ENCODE assay signal across 8 cellular contexts in the genomic region with DNA sequence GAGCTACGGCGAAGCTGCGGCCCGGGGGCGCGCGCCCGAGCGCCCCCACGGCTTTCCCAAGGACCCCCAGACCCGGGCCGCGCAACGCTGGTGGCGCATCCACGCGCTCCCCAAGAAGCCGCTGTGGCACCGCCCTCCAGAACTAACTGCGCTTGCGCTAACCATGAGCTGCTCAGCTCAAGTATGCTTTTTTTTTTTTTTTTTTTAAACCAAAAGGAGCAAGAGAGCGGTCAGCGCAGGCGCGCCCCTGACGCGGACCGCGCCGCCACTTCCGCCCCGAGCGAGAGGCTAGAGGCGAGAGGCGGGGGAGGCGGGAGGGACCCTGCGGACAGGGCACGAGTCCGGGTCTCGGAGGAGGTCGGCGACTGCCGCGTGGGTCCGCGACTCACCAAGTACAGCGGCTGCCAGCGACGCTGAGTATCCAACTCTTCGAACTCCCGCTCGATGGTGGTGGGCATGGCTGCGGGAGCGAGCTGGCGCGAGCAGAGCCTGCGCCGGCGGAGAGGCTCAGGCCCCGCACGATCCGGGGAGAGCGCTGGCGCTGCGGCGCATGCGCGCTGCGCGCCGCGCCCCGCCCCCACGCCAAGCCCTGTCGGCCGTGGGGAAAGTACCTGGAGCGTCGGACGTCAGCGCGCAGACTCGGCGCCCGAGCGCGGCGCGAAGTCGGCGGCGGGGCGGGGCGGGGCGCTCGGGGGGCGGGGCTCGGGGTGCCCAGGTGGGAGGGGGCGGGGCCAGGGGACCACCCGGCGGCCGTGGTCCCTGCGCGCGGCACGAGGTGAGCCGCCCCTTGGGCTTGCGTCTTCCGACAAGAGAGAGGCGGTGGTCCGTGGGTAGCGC. TPM values are rescaled to one million over a fixed set of nuclear protein-coding genes. Genes with fewer than 3 reads are reported as not detected.
DNase-seq lines count a peak whose midpoint lies in the region; ATAC-seq and TF ChIP-seq lines count a peak whose summit lies in the region.

Gene PTPN2 (minus strand): TSS at position 554 of the 837 bp plus-strand sequence. CDS start 96 bp downstream, at position 458.

- peaks cover 32% of the 10 kb centered on the region for H3K36me3 Mint-ChIP-seq in activated T-cell treated with anti-CD3 and anti-CD28 coated beads, Interleukin-2, amount 50 U/mL, for 24 hours (ENCODE audit: low read depth)

- H3K4me1 ChIP-seq in muscle layer of colon (ENCODE audit: insufficient read depth, low read length) = peaks cover 16% of the 10 kb centered on the region

- peak; percentile 96 for TF ChIP-seq POLR2A in erythroblast (IDR thresholded peaks at IDR 0.05; ENCODE audit: low read length)

- no peaks in the 10 kb centered on the region for H3K27me3 ChIP-seq in muscle layer of colon (ENCODE audit: control insufficient read depth in 1 of 2, insufficient read depth in 2 of 2, low read length in 2 of 2)

- peak within 1 kb of the TSS; percentile 96 for H3K4me3 Mint-ChIP-seq in activated T-cell treated with anti-CD3 and anti-CD28 coated beads, Interleukin-2, amount 50 U/mL, for 24 hours

- no peaks in the 10 kb centered on the region for H3K27me3 Mint-ChIP-seq in activated T-cell treated with anti-CD3 and anti-CD28 coated beads, Interleukin-2, amount 50 U/mL, for 24 hours

- H3K9ac ChIP-seq in muscle layer of colon (ENCODE audit: low read length) = peak within 1 kb of the TSS; percentile 81

- peak; percentile 70 for ATAC-seq in GM21737 (IDR thresholded peaks at IDR 0.05; ENCODE audit: unreplicated experiment)

- H3K27ac ChIP-seq in muscle layer of colon (ENCODE audit: low read depth, low read length) = peak within 1 kb of the TSS; percentile 92

- no peaks in the 10 kb centered on the region for H3K9me3 ChIP-seq in muscle layer of colon (ENCODE audit: low read length)

- DNase-seq in DMS79 (lab: John Stamatoyannopoulos, UW) (peak; percentile 89), KG1 (lab: John Stamatoyannopoulos, UW) (peak; percentile 90), erythroblast (lab: John Stamatoyannopoulos, UW) (peak; percentile 96 to 98)
- DNase-seq in activated T-cell treated with anti-CD3 and anti-CD28 coated beads, Interleukin-2, amount 50 U/mL, for 24 hours = peak; percentile 94
- peak; percentile 75 to 77 for DNase-seq in stimulated activated CD8-positive, alpha-beta memory T cell treated with anti-CD3 and anti-CD28 coated beads, Interleukin-7, amount 100 ng/mL, for 1 hour (ENCODE audit: low read depth in 2 of 2)

- no peaks in the 10 kb centered on the region for H3K36me3 ChIP-seq in muscle layer of colon (ENCODE audit: insufficient read depth, low read length)

- H3K4me3 ChIP-seq in muscle layer of colon (ENCODE audit: low read depth in 1 of 2, low read length in 2 of 2) = peak within 1 kb of the TSS; percentile 78 to 88

- H3K4me1 Mint-ChIP-seq in activated T-cell treated with anti-CD3 and anti-CD28 coated beads, Interleukin-2, amount 50 U/mL, for 24 hours (ENCODE audit: low read depth) = peaks cover 57% of the 10 kb centered on the region

- no peaks in the 10 kb centered on the region for H3K9me3 Mint-ChIP-seq in activated T-cell treated with anti-CD3 and anti-CD28 coated beads, Interleukin-2, amount 50 U/mL, for 24 hours

- H3K27ac Mint-ChIP-seq in activated T-cell treated with anti-CD3 and anti-CD28 coated beads, Interleukin-2, amount 50 U/mL, for 24 hours = peak within 1 kb of the TSS; percentile 96

TF ChIP-seq in PFSK-1, 5 proteins besides CTCF, POLR2A, EP300 and RAD21:
- TF ChIP-seq SIN3A (IDR thresholded peaks at IDR 0.05; ENCODE audit: borderline replicate concordance, insufficient read depth, low read length) (no peak), REST (IDR thresholded peaks at IDR 0.05; ENCODE audit: insufficient read depth in 1 of 2, low read depth in 2 of 2, low read length in 2 of 2) (no peak; a peak in 1 of 4 replicates), POLR2AphosphoS5 (IDR thresholded peaks at IDR 0.05; ENCODE audit: low read depth, low read length) (peak; percentile 96), FOXP2 (optimal IDR thresholded peaks at IDR 0.05; ENCODE audit: borderline replicate concordance, extremely low read depth, extremely low read length, insufficient read depth) (peak; percentile 5), TAF1 (IDR thresholded peaks at IDR 0.05; ENCODE audit: borderline replicate concordance, insufficient read depth, low read length) (peak; percentile 51; the same call in 1 of the 2 replicates)

RNA-seq across cellular contexts. Expression of gene PTPN2, which starts in this region (rescaled TPM):
- polyA plus RNA-seq in PFSK-1 (2012; ENCODE audit: insufficient read length, low read depth) = 22.7 TPM

Comparison
In these comparisons a context has a peak if more than half of its experiments do, and no peak if none do; other contexts are left out.
1. Peak in every context shown above with its lines: DNase-seq, ATAC-seq, H3K4me3 ChIP-seq and H3K27ac ChIP-seq.